In the genomic region with DNA sequence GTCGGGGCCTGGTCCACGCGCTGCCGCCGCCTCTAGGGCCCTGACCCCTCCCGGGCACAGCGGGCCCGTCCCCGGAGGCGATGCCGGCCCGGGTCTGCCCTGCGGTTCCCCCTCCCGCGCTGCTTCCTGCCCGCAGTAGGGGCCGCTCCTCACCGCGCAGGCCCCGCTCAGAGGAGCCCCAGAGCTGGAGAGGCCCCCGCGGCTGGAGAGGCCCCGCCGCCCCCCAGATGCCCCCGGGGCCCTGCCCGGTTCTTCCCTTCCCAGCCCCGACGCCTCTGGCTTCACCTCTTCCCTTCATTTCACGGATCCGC, we compare ENCODE assay signal across 8 cellular contexts. TPM values are rescaled to one million over a fixed set of nuclear protein-coding genes. Genes with fewer than 3 reads are reported as not detected.
DNase-seq lines count a peak whose midpoint lies in the region; ATAC-seq and TF ChIP-seq lines count a peak whose summit lies in the region.
"Not testable (repeated sequence)": the region's sequence is repeated elsewhere in the genome, so short reads cannot be mapped to it uniquely, and the experiment has no call there.

No MANE protein-coding gene starts in this region.

- POLR2A ChIA-PET in activated CD4-positive, alpha-beta T cell treated with anti-CD3 and anti-CD28 coated beads for 36 hours (lab: Charles Lee), result not testable (repeated sequence)

- not testable (repeated sequence) for H3K36me3 Mint-ChIP-seq in GM23338 (ENCODE audit: low read depth); activated CD4-positive, alpha-beta T cell treated with anti-CD3 and anti-CD28 coated beads for 36 hours (ENCODE audit: low read depth); activated T-cell treated with anti-CD3 and anti-CD28 coated beads, Interleukin-2, amount 50 U/mL, for 72 hours (ENCODE audit: insufficient read depth in 2 of 2); activated naive CD8-positive, alpha-beta T cell; memory B cell; natural killer cell treated with Interleukin-12 subunit alpha and Interleukin-12 subunit beta and Interleukin-15 and Interleukin-18, amount 100 ng/mL, for 72 hours

- not testable (repeated sequence) for DNase-seq in GM23338 (ENCODE audit: low spot score); activated CD4-positive, alpha-beta T cell treated with anti-CD3 and anti-CD28 coated beads for 36 hours; activated T-cell treated with anti-CD3 and anti-CD28 coated beads, Interleukin-2, amount 50 U/mL, for 72 hours; left ventricle myocardium superior; memory B cell (ENCODE audit: low spot score in 2 of 2); natural killer cell treated with Interleukin-12 subunit alpha and Interleukin-12 subunit beta and Interleukin-15 and Interleukin-18, amount 100 ng/mL, for 72 hours (ENCODE audit: low spot score); aorta

- not testable (repeated sequence) for H3F3A ChIP-seq in GM23338 (replicated peaks; ENCODE audit: low read depth)

- intact Hi-C loops in activated CD4-positive, alpha-beta T cell treated with anti-CD3 and anti-CD28 coated beads for 36 hours (cut with DNase I, micrococcal nuclease); left ventricle myocardium superior (cut with micrococcal nuclease): not testable (repeated sequence)
- intact Hi-C loops in aorta (cut with DNase I), result loop anchor here in 1 of 2 donors (10.0 kb wide), 1 partner anchor 367 kb away; no protein-coding TSS in a partner anchor

- H3K4me2 ChIP-seq in GM23338, result not testable (repeated sequence)

- not testable (repeated sequence) for H3K4me3 ChIP-seq in GM23338; aorta (ENCODE audit: low read length in 2 of 2)

- not testable (repeated sequence) for H3K4me1 Mint-ChIP-seq in GM23338; activated CD4-positive, alpha-beta T cell treated with anti-CD3 and anti-CD28 coated beads for 36 hours; activated T-cell treated with anti-CD3 and anti-CD28 coated beads, Interleukin-2, amount 50 U/mL, for 72 hours (ENCODE audit: low read depth); activated naive CD8-positive, alpha-beta T cell (ENCODE audit: low read depth); memory B cell; natural killer cell treated with Interleukin-12 subunit alpha and Interleukin-12 subunit beta and Interleukin-15 and Interleukin-18, amount 100 ng/mL, for 72 hours (ENCODE audit: low read depth in 2 of 2)

- not testable (repeated sequence) for H3K9me3 Mint-ChIP-seq in GM23338; activated CD4-positive, alpha-beta T cell treated with anti-CD3 and anti-CD28 coated beads for 36 hours (ENCODE audit: low read depth); activated T-cell treated with anti-CD3 and anti-CD28 coated beads, Interleukin-2, amount 50 U/mL, for 72 hours; activated naive CD8-positive, alpha-beta T cell (ENCODE audit: low read depth); memory B cell; natural killer cell treated with Interleukin-12 subunit alpha and Interleukin-12 subunit beta and Interleukin-15 and Interleukin-18, amount 100 ng/mL, for 72 hours

- not testable (repeated sequence) for H3K27ac Mint-ChIP-seq in GM23338; activated CD4-positive, alpha-beta T cell treated with anti-CD3 and anti-CD28 coated beads for 36 hours; activated T-cell treated with anti-CD3 and anti-CD28 coated beads, Interleukin-2, amount 50 U/mL, for 72 hours; activated naive CD8-positive, alpha-beta T cell; memory B cell; natural killer cell treated with Interleukin-12 subunit alpha and Interleukin-12 subunit beta and Interleukin-15 and Interleukin-18, amount 100 ng/mL, for 72 hours

- not testable (repeated sequence) for H3K4me1 ChIP-seq in GM23338 (ENCODE audit: insufficient read depth); aorta (ENCODE audit: control insufficient read depth in 1 of 2, insufficient read depth in 2 of 2, low read length in 2 of 2)

- H3K36me3 ChIP-seq in GM23338 (ENCODE audit: insufficient read depth); aorta (ENCODE audit: control insufficient read depth in 1 of 2, insufficient read depth in 2 of 2, low read length in 1 of 2): not testable (repeated sequence)

- H3K79me2 ChIP-seq in GM23338 (replicated peaks; ENCODE audit: insufficient read depth), result not testable (repeated sequence)

- H3K27ac ChIP-seq in GM23338 (ENCODE audit: low read depth); aorta (ENCODE audit: low read depth in 1 of 2, low read length in 2 of 2): not testable (repeated sequence)

- not testable (repeated sequence) for TF ChIP-seq CTCF in GM23338 (conservative IDR thresholded peaks at IDR 0.05; ENCODE audit: low read depth in 2 of 2)

- no CpG with 5 or more reads among the region's 30 CpGs for WGBS in aorta, 2 donors

- peaks cover 13% of the 10 kb centered on the region for H3K27me3 ChIP-seq in GM23338 (ENCODE audit: insufficient read depth)
- not testable (repeated sequence) for H3K27me3 ChIP-seq in aorta (ENCODE audit: control insufficient read depth in 1 of 2, insufficient read depth in 2 of 2, low read length in 1 of 2)

- not testable (repeated sequence) for H3K4me3 Mint-ChIP-seq in GM23338; activated CD4-positive, alpha-beta T cell treated with anti-CD3 and anti-CD28 coated beads for 36 hours
- H3K4me3 Mint-ChIP-seq in activated T-cell treated with anti-CD3 and anti-CD28 coated beads, Interleukin-2, amount 50 U/mL, for 72 hours, result peak overlapping the region in 1 of 2 donors; percentile 63
- peak overlapping the region; percentile 71 for H3K4me3 Mint-ChIP-seq in activated naive CD8-positive, alpha-beta T cell
- H3K4me3 Mint-ChIP-seq in memory B cell, result peak overlapping the region; percentile 67
- H3K4me3 Mint-ChIP-seq in natural killer cell treated with Interleukin-12 subunit alpha and Interleukin-12 subunit beta and Interleukin-15 and Interleukin-18, amount 100 ng/mL, for 72 hours, result peak overlapping the region; percentile 56

- not testable (repeated sequence) for H3K9me2 ChIP-seq in GM23338 (ENCODE audit: insufficient read depth)

- not testable (repeated sequence) for H4K20me1 ChIP-seq in GM23338 (replicated peaks; ENCODE audit: insufficient read depth)

- H3K27me3 Mint-ChIP-seq in GM23338 (ENCODE audit: insufficient read depth, low read depth, poor library complexity); activated CD4-positive, alpha-beta T cell treated with anti-CD3 and anti-CD28 coated beads for 36 hours; activated T-cell treated with anti-CD3 and anti-CD28 coated beads, Interleukin-2, amount 50 U/mL, for 72 hours (ENCODE audit: low read depth); activated naive CD8-positive, alpha-beta T cell; memory B cell; natural killer cell treated with Interleukin-12 subunit alpha and Interleukin-12 subunit beta and Interleukin-15 and Interleukin-18, amount 100 ng/mL, for 72 hours: not testable (repeated sequence)

- CTCF ChIA-PET in activated CD4-positive, alpha-beta T cell treated with anti-CD3 and anti-CD28 coated beads for 36 hours (lab: Charles Lee), result not testable (repeated sequence)

- H2AFZ ChIP-seq in GM23338, result not testable (repeated sequence)

- ATAC-seq in GM23338 (peak; percentile 81), left ventricle myocardium superior (peak; percentile 25), aorta (ENCODE audit: low FRiP score) (peak; percentile 24)
- ATAC-seq in activated CD4-positive, alpha-beta T cell treated with anti-CD3 and anti-CD28 coated beads for 36 hours, result peak; percentile 66
- peak; percentile 60 to 69 for ATAC-seq in activated T-cell treated with anti-CD3 and anti-CD28 coated beads, Interleukin-2, amount 50 U/mL, for 72 hours (replicated peaks in 1 of 2)
- not testable (repeated sequence) for ATAC-seq in memory B cell (ENCODE audit: low read depth)
- peak; percentile 4 to 34 for ATAC-seq in natural killer cell treated with Interleukin-12 subunit alpha and Interleukin-12 subunit beta and Interleukin-15 and Interleukin-18, amount 100 ng/mL, for 72 hours

- H3K9me3 ChIP-seq in aorta (ENCODE audit: control insufficient read depth, low read length), result not testable (repeated sequence)

RNA-seq across cellular contexts. Expression of a gene that starts 48.9 kb away (rescaled TPM):
- 36.2 and 41.0 TPM in 2 replicates for total RNA-seq in GM23338 (2014; rRNA removed; shearing (Covaris generic))
- polyA plus RNA-seq in GM23338 (2016; fragmentation: Nextera tagmentation; extraction: Ambion mirVana) (49.0 and 49.8 TPM in 2 replicates), aorta (10 to 100 TPM; 13.4 to 53.7 TPM)
- total RNA-seq in activated CD4-positive, alpha-beta T cell treated with anti-CD3 and anti-CD28 coated beads for 36 hours, result 10 to 100 TPM; 47.9 to 73.1 TPM
- 10 to 100 TPM; 58.5 to 61.5 TPM for total RNA-seq in activated T-cell treated with anti-CD3 and anti-CD28 coated beads, Interleukin-2, amount 50 U/mL, for 72 hours
- total RNA-seq in left ventricle myocardium superior (20.6 TPM), aorta (10 to 100 TPM; 43.7 to 72.3 TPM)
- 10 to 100 TPM; 64.9 to 91.6 TPM for total RNA-seq in natural killer cell treated with Interleukin-12 subunit alpha and Interleukin-12 subunit beta and Interleukin-15 and Interleukin-18, amount 100 ng/mL, for 72 hours
